In genomic region chr15:50884583-50884982, GRCh38 we compare ENCODE assay signal across 10 cellular contexts. TPM values are rescaled to one million over a fixed set of nuclear protein-coding genes. Genes with fewer than 3 reads are reported as not detected.
DNase-seq lines count a peak whose midpoint lies in the region; ATAC-seq, FAIRE-seq and TF ChIP-seq lines count a peak whose summit lies in the region.
"Had no signal": no experiment of that assay in that cellular context is flagged by ENCODE, and none has a peak within 500 bp of the region (broad histone marks: within the 10 kb centered on the region; RNA-seq: fewer than 3 reads in every experiment).

No MANE protein-coding gene starts in this region.

- no peaks in the 10 kb centered on the region for H3K9me3 ChIP-seq in A549
- no peaks in the 10 kb centered on the region for H3K9me3 ChIP-seq in right lobe of liver
- H3K9me3 ChIP-seq: mucosa of descending colon had no signal

- TF ChIP-seq RAD21 in A549 (conservative IDR thresholded peaks at IDR 0.05 in 1 of 2, IDR thresholded peaks at IDR 0.05 in 1 of 2) = no peak

- DNase-seq in A549 (ENCODE audit: low read depth in 1 of 2, low spot score in 1 of 2) (peak in 1 of 2 experiments; percentile 70), HL-60 (ENCODE audit: low read depth in 1 of 2, low spot score in 1 of 2) (no peak), astrocyte of the hippocampus (ENCODE audit: low read depth, low spot score) (peak; percentile 32), right lobe of liver (no peak), GM20000 (ENCODE audit: low spot score) (no peak), SW480 (ENCODE audit: low spot score) (no peak), NCI-H1092 treated with DMSO at 0.1 percent for 48 hours (lab: John Stamatoyannopoulos, UW) (no peak)
- DNase-seq: CD8-positive, alpha-beta memory T cell had no signal

- H3K27me3 ChIP-seq in HL-60 (ENCODE audit: insufficient read depth, poor library complexity, severe bottlenecking) (no peaks in the 10 kb centered on the region), right lobe of liver (no peaks in the 10 kb centered on the region)

- CTCF ChIA-PET in A549 (lab: Yijun Ruan, JAX) = interaction anchor here (0.6 to 8.9 kb wide), 25 partner anchors 8 to 530 kb away, joined by 3 to 73 read pairs (median 4); partner anchors contain the start of genes GABPB1 and TRPM7

- TF ChIP-seq EP300 in A549 (IDR thresholded peaks at IDR 0.05) = no peak

- FAIRE-seq in A549 (lab: Jason Lieb, UNC) = no peak

- H3K4me3 ChIP-seq in A549 (peak overlapping the region; percentile 37), HL-60 (replicated peaks; ENCODE audit: insufficient read depth, low read length) (no peak overlapping the region), right lobe of liver (no peak overlapping the region)
- H3K4me3 ChIP-seq: mucosa of descending colon had no signal

- POLR2A ChIA-PET in A549 (lab: Yijun Ruan, JAX) = interaction anchor here (0.6 to 3.4 kb wide), 13 partner anchors 8 to 530 kb away, joined by 3 to 21 read pairs (median 5); partner anchors contain the start of genes AP4E1, GABPB1, SPPL2A and USP8

- 21% methylated on average over 4 of the region's 4 CpGs for WGBS in A549 (ENCODE audit: missing lambda C conversion rate)
- WGBS in right lobe of liver (ENCODE audit: insufficient coverage, low coverage, low lambda C conversion rate, missing lambda C conversion rate) = 89% methylated on average over 4 of the region's 4 CpGs

- H3K36me3 ChIP-seq in right lobe of liver = no peaks in the 10 kb centered on the region

- H3K27ac ChIP-seq in A549 = peak overlapping the region; percentile 87 to 89
- H3K27ac ChIP-seq in HL-60 (replicated peaks) = peak overlapping the region; percentile 72
- peak overlapping the region in 2 of 3 donors; percentile 40 to 74 for H3K27ac ChIP-seq in right lobe of liver

- H3K4me1 ChIP-seq in A549 = peaks cover 54% of the 10 kb centered on the region
- peaks cover 0 to 14% (median 4%) of the 10 kb centered on the region in 4 donors for H3K4me1 ChIP-seq in right lobe of liver

- TF ChIP-seq CTCF in A549 (IDR thresholded peaks at IDR 0.05) (no peak), HL-60 (IDR thresholded peaks at IDR 0.05; ENCODE audit: insufficient read depth, low read length) (no peak), right lobe of liver (IDR thresholded peaks at IDR 0.05) (no peak), GM20000 (IDR thresholded peaks at IDR 0.05; ENCODE audit: extremely low read depth, missing control alignments) (no peak)

- H3K4me2 ChIP-seq in A549 = peak overlapping the region; percentile 79

- TF ChIP-seq POLR2A in A549 (IDR thresholded peaks at IDR 0.05; ENCODE audit: low read length) (no peak), right lobe of liver (IDR thresholded peaks at IDR 0.05) (no peak)

- intact Hi-C loops in right lobe of liver (cut with DNase I) = no loop called here

- ATAC-seq in A549 = peak; percentile 49 to 55; a peak in 5 of 6 replicates
- ATAC-seq in right lobe of liver = no peak
- no peak for ATAC-seq in HG03175 (IDR thresholded peaks at IDR 0.05; ENCODE audit: unreplicated experiment)

TF ChIP-seq in A549, 52 proteins besides CTCF, POLR2A, EP300 and RAD21 (continues in another document):
- peak in 1 of 2 experiments; percentile 28; a peak in 1 of 4 replicates for TF ChIP-seq CEBPB (IDR thresholded peaks at IDR 0.05)
- no peak for TF ChIP-seq ESRRA (IDR thresholded peaks at IDR 0.05; ENCODE audit: borderline replicate concordance, low read length)
- TF ChIP-seq RNF2 (IDR thresholded peaks at IDR 0.05; ENCODE audit: borderline replicate concordance, low read depth) = no peak
- TF ChIP-seq NR3C1 (IDR thresholded peaks at IDR 0.05) = no peak
- TF ChIP-seq FOSL2 (IDR thresholded peaks at IDR 0.05) = no peak
- peak; percentile 46 for TF ChIP-seq FOSL2 (CRISPR knock-in tag; IDR thresholded peaks at IDR 0.05)
- TF ChIP-seq HOXA7 (CRISPR knock-in tag; IDR thresholded peaks at IDR 0.05) = peak; percentile 12; the same call in 1 of the 2 replicates
- TF ChIP-seq HDAC2 (IDR thresholded peaks at IDR 0.05) = no peak
- TF ChIP-seq KDM5A (IDR thresholded peaks at IDR 0.05) = no peak
- TF ChIP-seq RARB (CRISPR knock-in tag; IDR thresholded peaks at IDR 0.05) = no peak
- TF ChIP-seq BCL3 (IDR thresholded peaks at IDR 0.05) = no peak
- TF ChIP-seq PBX3 (IDR thresholded peaks at IDR 0.05) = no peak
- TF ChIP-seq CBX2 (IDR thresholded peaks at IDR 0.05; ENCODE audit: borderline replicate concordance, low read depth) = no peak
- no peak for TF ChIP-seq SREBF2 (IDR thresholded peaks at IDR 0.05)
- no peak for TF ChIP-seq HMGXB4 (CRISPR knock-in tag; IDR thresholded peaks at IDR 0.05; ENCODE audit: borderline replicate concordance)
- no peak for TF ChIP-seq HOXB13 (CRISPR knock-in tag; IDR thresholded peaks at IDR 0.05; ENCODE audit: low read depth)
- TF ChIP-seq BHLHE40 (IDR thresholded peaks at IDR 0.05; ENCODE audit: low read depth, low read length) = no peak
- no peak for TF ChIP-seq MAX (IDR thresholded peaks at IDR 0.05)
- no peak for TF ChIP-seq SMC3 (IDR thresholded peaks at IDR 0.05)
- TF ChIP-seq ZC3H11A (IDR thresholded peaks at IDR 0.05) = no peak
- TF ChIP-seq ZFP36 (IDR thresholded peaks at IDR 0.05; ENCODE audit: borderline replicate concordance, partially characterized antibody) = no peak
- no peak for TF ChIP-seq EHMT2 (IDR thresholded peaks at IDR 0.05; ENCODE audit: low read depth)
- no peak for TF ChIP-seq REST (IDR thresholded peaks at IDR 0.05)

RNA-seq across cellular contexts. Expression of gene AP4E1, which starts 23.9 kb away (rescaled TPM):
- polyA plus RNA-seq in A549 (2011; rRNA removed) = 9.5 and 9.6 TPM in 2 replicates
- 1.6 and 1.9 TPM in 2 replicates for polyA plus RNA-seq in A549 (2012; cell fraction: cytosol; rRNA removed)
- polyA plus RNA-seq in A549 (2012; cell fraction: nucleus; rRNA removed) = 1.1 and 2.4 TPM in 2 replicates
- polyA plus RNA-seq in A549 (2017; fragmentation: RNase III; extraction: RNeasy Plus Mini Kit Qiagen cat#74134 plus additional on column Dnase treatment) = 9.2 to 10.2 TPM (median 9.6 TPM) in 3 replicates
- 6.4 and 6.9 TPM in 2 replicates for polyA minus RNA-seq in A549 (2011; rRNA and poly(A)+ RNA removed)
- 1 to 10 TPM; 4.2 to 5.4 (median 5.0) TPM for total RNA-seq in right lobe of liver

Comparison
In these comparisons a context has a peak if more than half of its experiments do, and no peak if none do; other contexts are left out.
1. ATAC-seq: peak in A549 (2 of 2); none in right lobe of liver (0 of 4) and HG03175 (single experiment).
2. Peak in every context shown above with its lines, with median percentiles within 50 percentile points of each other: H3K27ac ChIP-seq.